In the genomic region with DNA sequence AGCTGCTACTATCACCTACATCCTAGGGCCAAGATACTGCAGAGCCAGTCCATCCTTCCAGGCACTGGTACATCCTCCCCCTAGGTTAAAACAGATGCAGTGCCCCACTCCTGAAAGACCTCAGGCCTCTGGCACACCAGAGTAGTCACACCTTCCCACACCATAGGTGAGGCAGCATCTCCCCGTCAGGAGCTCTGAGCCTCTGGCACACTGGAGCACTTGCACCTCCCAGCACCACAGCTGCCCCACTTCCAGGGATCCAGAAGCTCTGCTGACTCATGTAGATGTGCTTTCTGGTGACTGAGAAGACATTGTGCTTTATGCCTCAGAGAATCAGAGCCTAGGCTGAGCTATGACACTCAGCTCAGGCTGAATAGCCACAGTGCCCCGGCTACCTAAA, we compare ENCODE assay signal across 21 cellular contexts.
"Had no signal": no experiment of that assay in that cellular context is flagged by ENCODE, and none has a peak within 500 bp of the region (broad histone marks: within the 10 kb centered on the region; RNA-seq: fewer than 3 reads in every experiment).

No MANE protein-coding gene starts in this region.

- H3K27me3 ChIP-seq: SJSA1 had no signal

- H3K4me3 ChIP-seq: SJSA1, SK-N-MC had no signal

- FAIRE-seq: RCC 7860 had no signal

- DNase-seq: KBM-7, NCI-H1092, NCI-H1105 treated with DMSO at 0.1 percent for 48 hours, NCI-H1417 treated with DMSO at 0.1 percent for 48 hours, NCI-H146, NCI-H1694 treated with DMSO at 0.1 percent for 48 hours, NCI-H1930, NCI-H2081, NCI-H2107, NCI-H226, NCI-H446, NCI-H510A, NCI-H524 treated with DMSO at 0.1 percent for 48 hours, NCI-H69, NCI-H774, Right ventricle myocardium superior, RPMI8226, SIG-M5 had no signal

- H3K27ac ChIP-seq: SJSA1, SK-N-MC had no signal

- H3K36me3 ChIP-seq: SJSA1 had no signal

- H3K4me1 ChIP-seq: SJSA1 had no signal
